Comparison of ENCODE assay signal across 1 cellular context in the genomic region with DNA sequence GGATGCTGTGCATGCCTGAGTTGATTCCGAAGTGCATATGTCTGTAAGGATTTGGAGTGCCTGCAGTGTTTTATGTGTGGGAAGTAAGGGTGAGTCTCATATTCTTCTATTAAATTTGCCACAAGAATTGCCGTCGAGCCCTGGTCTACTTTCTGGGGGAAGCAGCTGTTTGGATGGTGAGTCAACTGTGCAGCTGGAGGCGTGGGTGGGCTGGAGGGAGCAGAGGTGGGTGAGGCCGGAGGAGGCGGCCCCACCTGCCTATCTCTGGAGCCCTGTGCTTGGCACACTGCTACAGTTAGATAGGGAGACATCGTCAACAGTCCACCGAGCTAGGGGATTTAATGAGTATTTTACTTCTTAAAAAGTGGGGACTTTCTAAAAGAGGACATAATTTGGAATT.
A peak's percentile ranks its signal among the peaks of the same experiment; 100 is the strongest.
TF ChIP-seq lines count a peak whose summit lies in the region.

No MANE protein-coding gene starts in this region.

TF ChIP-seq in K562, 482 proteins besides CTCF, POLR2A, EP300 and RAD21 (continued from another document):
- TF ChIP-seq ZNF655 (CRISPR knock-in tag; IDR thresholded peaks at IDR 0.05) (no peak), ZNF23 (CRISPR knock-in tag; IDR thresholded peaks at IDR 0.05) (no peak), BACH1 (tag; IDR thresholded peaks at IDR 0.05) (no peak), PML (IDR thresholded peaks at IDR 0.05; ENCODE audit: low read length) (peak; percentile 56; the same call in 1 of the 2 replicates), YY1 (IDR thresholded peaks at IDR 0.05; ENCODE audit: borderline replicate concordance in 1 of 3, control insufficient read depth in 1 of 3, extremely low read depth in 1 of 3, insufficient read depth in 3 of 3, insufficient read length in 1 of 3, insufficient replicate concordance in 2 of 3, low read depth in 1 of 3, low read length in 2 of 3) (peak in 1 of 3 experiments; percentile 11), DACH1 (IDR thresholded peaks at IDR 0.05; ENCODE audit: partially characterized antibody) (peak; percentile 83), BRCA1 (IDR thresholded peaks at IDR 0.05) (no peak), BRCA1 (CRISPR knock-in tag; IDR thresholded peaks at IDR 0.05) (no peak), POLR2AphosphoS5 (IDR thresholded peaks at IDR 0.05; ENCODE audit: control insufficient read depth, insufficient read depth, low read depth, low read length) (peak; percentile 83), CREM (IDR thresholded peaks at IDR 0.05; ENCODE audit: low read depth) (0 out of 2 replicates have a peak, but pooled peaks have one; percentile 20), MYNN (IDR thresholded peaks at IDR 0.05) (peak; percentile 88; the same call in 1 of the 2 replicates), MYNN (CRISPR knock-in tag; IDR thresholded peaks at IDR 0.05) (no peak), STAT5A (IDR thresholded peaks at IDR 0.05; ENCODE audit: borderline replicate concordance, low read length) (peak; percentile 58; the same call in 1 of the 2 replicates), NFIC (IDR thresholded peaks at IDR 0.05) (peak; percentile 84), JUND (IDR thresholded peaks at IDR 0.05; ENCODE audit: borderline replicate concordance, low read depth, low read length) (peak; percentile 91), JUND (tag; IDR thresholded peaks at IDR 0.05; ENCODE audit: borderline replicate concordance, low read depth, low read length) (peak; percentile 46; the same call in 1 of the 3 replicates), CXXC5 (CRISPR knock-in tag; IDR thresholded peaks at IDR 0.05) (0 out of 2 replicates have a peak, but pooled peaks have one; percentile 16), TEAD4 (IDR thresholded peaks at IDR 0.05; ENCODE audit: low read length) (peak; percentile 88), TEAD4 (CRISPR knock-in tag; IDR thresholded peaks at IDR 0.05; ENCODE audit: borderline replicate concordance) (no peak), ZBTB7A (IDR thresholded peaks at IDR 0.05; ENCODE audit: borderline replicate concordance, control insufficient read depth, low read depth, low read length) (peak; percentile 42; the same call in 1 of the 2 replicates), DPF2 (IDR thresholded peaks at IDR 0.05) (peak; percentile 85), MNT (conservative IDR thresholded peaks at IDR 0.05) (peak in 1 of 2 experiments; percentile 40; a peak in 2 of 4 replicates), CBFA2T3 (IDR thresholded peaks at IDR 0.05) (peak; percentile 96), TAF9B (IDR thresholded peaks at IDR 0.05; ENCODE audit: partially characterized antibody) (peak; percentile 88), KLF16 (IDR thresholded peaks at IDR 0.05) (peak; percentile 85), ARNT (IDR thresholded peaks at IDR 0.05) (0 out of 4 replicates have a peak, but pooled peaks of 1 of the 2 experiments have one; percentile 44), SMAD1 (IDR thresholded peaks at IDR 0.05; ENCODE audit: low read depth, low read length, partially characterized antibody) (no peak), ESRRA (IDR thresholded peaks at IDR 0.05; ENCODE audit: borderline replicate concordance, low read depth) (no peak)
- TF ChIP-seq, protein P1, sequence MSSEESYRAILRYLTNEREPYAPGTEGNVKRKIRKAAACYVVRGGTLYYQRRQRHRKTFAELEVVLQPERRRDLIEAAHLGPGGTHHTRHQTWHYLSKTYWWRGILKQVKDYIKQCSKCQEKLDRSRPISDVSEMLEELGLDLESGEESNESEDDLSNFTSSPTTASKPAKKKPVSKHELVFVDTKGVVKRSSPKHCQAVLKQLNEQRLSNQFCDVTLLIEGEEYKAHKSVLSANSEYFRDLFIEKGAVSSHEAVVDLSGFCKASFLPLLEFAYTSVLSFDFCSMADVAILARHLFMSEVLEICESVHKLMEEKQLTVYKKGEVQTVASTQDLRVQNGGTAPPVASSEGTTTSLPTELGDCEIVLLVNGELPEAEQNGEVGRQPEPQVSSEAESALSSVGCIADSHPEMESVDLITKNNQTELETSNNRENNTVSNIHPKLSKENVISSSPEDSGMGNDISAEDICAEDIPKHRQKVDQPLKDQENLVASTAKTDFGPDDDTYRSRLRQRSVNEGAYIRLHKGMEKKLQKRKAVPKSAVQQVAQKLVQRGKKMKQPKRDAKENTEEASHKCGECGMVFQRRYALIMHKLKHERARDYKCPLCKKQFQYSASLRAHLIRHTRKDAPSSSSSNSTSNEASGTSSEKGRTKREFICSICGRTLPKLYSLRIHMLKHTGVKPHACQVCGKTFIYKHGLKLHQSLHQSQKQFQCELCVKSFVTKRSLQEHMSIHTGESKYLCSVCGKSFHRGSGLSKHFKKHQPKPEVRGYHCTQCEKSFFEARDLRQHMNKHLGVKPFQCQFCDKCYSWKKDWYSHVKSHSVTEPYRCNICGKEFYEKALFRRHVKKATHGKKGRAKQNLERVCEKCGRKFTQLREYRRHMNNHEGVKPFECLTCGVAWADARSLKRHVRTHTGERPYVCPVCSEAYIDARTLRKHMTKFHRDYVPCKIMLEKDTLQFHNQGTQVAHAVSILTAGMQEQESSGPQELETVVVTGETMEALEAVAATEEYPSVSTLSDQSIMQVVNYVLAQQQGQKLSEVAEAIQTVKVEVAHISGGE (CRISPR knock-in tag; IDR thresholded peaks at IDR 0.05) = no peak
- TF ChIP-seq, protein P2, sequence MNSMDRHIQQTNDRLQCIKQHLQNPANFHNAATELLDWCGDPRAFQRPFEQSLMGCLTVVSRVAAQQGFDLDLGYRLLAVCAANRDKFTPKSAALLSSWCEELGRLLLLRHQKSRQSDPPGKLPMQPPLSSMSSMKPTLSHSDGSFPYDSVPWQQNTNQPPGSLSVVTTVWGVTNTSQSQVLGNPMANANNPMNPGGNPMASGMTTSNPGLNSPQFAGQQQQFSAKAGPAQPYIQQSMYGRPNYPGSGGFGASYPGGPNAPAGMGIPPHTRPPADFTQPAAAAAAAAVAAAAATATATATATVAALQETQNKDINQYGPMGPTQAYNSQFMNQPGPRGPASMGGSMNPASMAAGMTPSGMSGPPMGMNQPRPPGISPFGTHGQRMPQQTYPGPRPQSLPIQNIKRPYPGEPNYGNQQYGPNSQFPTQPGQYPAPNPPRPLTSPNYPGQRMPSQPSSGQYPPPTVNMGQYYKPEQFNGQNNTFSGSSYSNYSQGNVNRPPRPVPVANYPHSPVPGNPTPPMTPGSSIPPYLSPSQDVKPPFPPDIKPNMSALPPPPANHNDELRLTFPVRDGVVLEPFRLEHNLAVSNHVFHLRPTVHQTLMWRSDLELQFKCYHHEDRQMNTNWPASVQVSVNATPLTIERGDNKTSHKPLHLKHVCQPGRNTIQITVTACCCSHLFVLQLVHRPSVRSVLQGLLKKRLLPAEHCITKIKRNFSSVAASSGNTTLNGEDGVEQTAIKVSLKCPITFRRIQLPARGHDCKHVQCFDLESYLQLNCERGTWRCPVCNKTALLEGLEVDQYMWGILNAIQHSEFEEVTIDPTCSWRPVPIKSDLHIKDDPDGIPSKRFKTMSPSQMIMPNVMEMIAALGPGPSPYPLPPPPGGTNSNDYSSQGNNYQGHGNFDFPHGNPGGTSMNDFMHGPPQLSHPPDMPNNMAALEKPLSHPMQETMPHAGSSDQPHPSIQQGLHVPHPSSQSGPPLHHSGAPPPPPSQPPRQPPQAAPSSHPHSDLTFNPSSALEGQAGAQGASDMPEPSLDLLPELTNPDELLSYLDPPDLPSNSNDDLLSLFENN (IDR thresholded peaks at IDR 0.05; ENCODE audit: low read depth in 2 of 2, low read length in 2 of 2) = peak in 1 of 2 experiments; percentile 78; a peak in 2 of 4 replicates
